1 cellular context compared by ENCODE assay signal in the genomic region with DNA sequence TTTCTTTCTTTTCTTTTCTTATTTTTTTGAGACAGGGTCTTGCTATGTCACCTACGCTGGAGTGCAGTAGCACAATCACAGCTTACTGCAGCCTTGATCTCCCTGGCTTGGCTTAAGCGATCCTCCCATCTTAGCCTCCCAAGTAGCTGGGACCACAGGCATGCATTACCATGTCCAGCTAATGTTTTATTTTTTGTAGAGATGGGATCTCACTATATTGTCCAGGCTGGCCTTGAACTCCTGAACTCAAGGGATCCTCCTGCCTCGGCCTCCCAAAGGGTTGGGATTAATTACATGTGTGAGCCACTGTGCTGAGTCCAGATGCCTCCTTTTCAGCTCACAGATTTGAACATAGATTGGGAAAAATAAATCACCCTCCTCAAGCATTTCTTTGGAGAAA.
TF ChIP-seq lines count a peak whose summit lies in the region.

No MANE protein-coding gene starts in this region.

TF ChIP-seq in HepG2, 621 proteins besides CTCF, POLR2A, EP300 and RAD21 (continued from another document):
- TF ChIP-seq, protein P1, sequence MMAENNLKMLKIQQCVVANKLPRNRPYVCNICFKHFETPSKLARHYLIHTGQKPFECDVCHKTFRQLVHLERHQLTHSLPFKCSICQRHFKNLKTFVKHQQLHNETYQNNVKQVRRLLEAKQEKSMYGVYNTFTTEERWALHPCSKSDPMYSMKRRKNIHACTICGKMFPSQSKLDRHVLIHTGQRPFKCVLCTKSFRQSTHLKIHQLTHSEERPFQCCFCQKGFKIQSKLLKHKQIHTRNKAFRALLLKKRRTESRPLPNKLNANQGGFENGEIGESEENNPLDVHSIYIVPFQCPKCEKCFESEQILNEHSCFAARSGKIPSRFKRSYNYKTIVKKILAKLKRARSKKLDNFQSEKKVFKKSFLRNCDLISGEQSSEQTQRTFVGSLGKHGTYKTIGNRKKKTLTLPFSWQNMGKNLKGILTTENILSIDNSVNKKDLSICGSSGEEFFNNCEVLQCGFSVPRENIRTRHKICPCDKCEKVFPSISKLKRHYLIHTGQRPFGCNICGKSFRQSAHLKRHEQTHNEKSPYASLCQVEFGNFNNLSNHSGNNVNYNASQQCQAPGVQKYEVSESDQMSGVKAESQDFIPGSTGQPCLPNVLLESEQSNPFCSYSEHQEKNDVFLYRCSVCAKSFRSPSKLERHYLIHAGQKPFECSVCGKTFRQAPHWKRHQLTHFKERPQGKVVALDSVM (CRISPR knock-in tag; IDR thresholded peaks at IDR 0.05), result peak; percentile 88
- TF ChIP-seq ZSCAN29 (CRISPR knock-in tag; conservative IDR thresholded peaks at IDR 0.05), result no peak
- peak; percentile 24; the same call in 1 of the 2 replicates for TF ChIP-seq CHD4 (IDR thresholded peaks at IDR 0.05; ENCODE audit: borderline replicate concordance, low read length)
- TF ChIP-seq ZNF121 (CRISPR knock-in tag; IDR thresholded peaks at IDR 0.05), result peak; percentile 96
- TF ChIP-seq CCAR2 (optimal IDR thresholded peaks at IDR 0.05; ENCODE audit: low read depth, low read length), result no peak
- TF ChIP-seq ZMYM3 (CRISPR knock-in tag; IDR thresholded peaks at IDR 0.05), result peak; percentile 71
- no peak for TF ChIP-seq RORA (CRISPR knock-in tag; IDR thresholded peaks at IDR 0.05)
